15 cellular contexts compared by ENCODE assay signal in genomic region chrX:150007356-150007755, GRCh38.
DNase-seq lines count a peak whose midpoint lies in the region; ATAC-seq and TF ChIP-seq lines count a peak whose summit lies in the region.
"Had no signal": no experiment of that assay in that cellular context is flagged by ENCODE, and none has a peak within 500 bp of the region (broad histone marks: within the 10 kb centered on the region; RNA-seq: fewer than 3 reads in every experiment).

No MANE protein-coding gene starts in this region.

- no peaks in the 10 kb centered on the region for H3K27me3 ChIP-seq in WERI-Rb-1 (ENCODE audit: insufficient read depth, low read depth, severe bottlenecking)
- H3K27me3 ChIP-seq: BLaER1 had no signal

- in situ Hi-C loops in GM13976 (cut with MboI; ENCODE audit: low sequenced_read_pairs, unreplicated experiment), result no loop called here

- ATAC-seq in HG03439 (IDR thresholded peaks at IDR 0.05; ENCODE audit: unreplicated experiment), result no peak
- ATAC-seq: GM12878, HCT116 had no signal

- TF ChIP-seq CTCF in choroid plexus epithelial cell (conservative IDR thresholded peaks at IDR 0.05; ENCODE audit: low read depth, low read length), result no peak
- TF ChIP-seq CTCF in fibroblast of the aortic adventitia (IDR thresholded peaks at IDR 0.05; ENCODE audit: insufficient read depth, low read length), result no peak
- TF ChIP-seq CTCF in GM13976 (IDR thresholded peaks at IDR 0.05; ENCODE audit: borderline replicate concordance, control extremely low read depth, extremely low read depth, insufficient read depth, missing control alignments), result no peak
- no peak for TF ChIP-seq CTCF in WERI-Rb-1 (IDR thresholded peaks at IDR 0.05; ENCODE audit: low read depth, low read length)

- DNase-seq in DMS53 (lab: John Stamatoyannopoulos, UW), result peak; percentile 5
- DNase-seq in DMS53 treated with DMSO at 0.1 percent for 48 hours (lab: John Stamatoyannopoulos, UW; ENCODE audit: unreplicated experiment), result no peak
- DNase-seq in choroid plexus epithelial cell (ENCODE audit: low read depth), result peak; percentile 33
- DNase-seq in fibroblast of the aortic adventitia (ENCODE audit: low read depth), result peak; percentile 6
- DNase-seq in pulmonary artery endothelial cell (ENCODE audit: low read depth, low spot score), result peak; percentile 27
- no peak for DNase-seq in GM13976 (ENCODE audit: low spot score)
- no peak for DNase-seq in WERI-Rb-1
- DNase-seq: Caco-2; CD8-positive, alpha-beta memory T cell; GM23248 had no signal

- no peaks in the 10 kb centered on the region for H3K9me3 ChIP-seq in WERI-Rb-1 (ENCODE audit: severe bottlenecking)
- H3K9me3 ChIP-seq: BLaER1, Caco-2 had no signal

- no peaks in the 10 kb centered on the region for H3K36me3 ChIP-seq in WERI-Rb-1
- H3K36me3 ChIP-seq: BLaER1 had no signal

- H3K4me3 ChIP-seq in choroid plexus epithelial cell (ENCODE audit: low read depth, low read length), result no peak overlapping the region
- no peak overlapping the region for H3K4me3 ChIP-seq in fibroblast of the aortic adventitia (ENCODE audit: low read depth, low read length)
- no peak overlapping the region for H3K4me3 ChIP-seq in WERI-Rb-1 (ENCODE audit: low read depth, low read length)
- H3K4me3 ChIP-seq: BLaER1, GM12878, GM23248 had no signal

- no peak overlapping the region for H3K27ac ChIP-seq in WERI-Rb-1
- H3K27ac ChIP-seq: 22Rv1, BLaER1, GM23248 had no signal

Comparison
In these comparisons a context has a peak if more than half of its experiments do, and no peak if none do; other contexts are left out.
1. DNase-seq: peak in DMS53 (single experiment), choroid plexus epithelial cell (single experiment), fibroblast of the aortic adventitia (single experiment) and pulmonary artery endothelial cell (single experiment); none in DMS53 treated with DMSO at 0.1 percent for 48 hours (single experiment), GM13976 (single experiment) and WERI-Rb-1 (single experiment).